In genomic region chr10:6036861-6037321, GRCh38 we compare ENCODE assay signal across 17 cellular contexts. TPM values are rescaled to one million over a fixed set of nuclear protein-coding genes. Genes with fewer than 3 reads are reported as not detected.
DNase-seq lines count a peak whose midpoint lies in the region; ATAC-seq and TF ChIP-seq lines count a peak whose summit lies in the region.
"Had no signal": no experiment of that assay in that cellular context is flagged by ENCODE, and none has a peak within 500 bp of the region (broad histone marks: within the 10 kb centered on the region; RNA-seq: fewer than 3 reads in every experiment).

No MANE protein-coding gene starts in this region.

- H4K91ac ChIP-seq in trophoblast cell (ENCODE audit: low read depth, low read length) = no peak overlapping the region

- H3K36me3 Mint-ChIP-seq in activated CD4-positive, alpha-beta T cell treated with anti-CD3 and anti-CD28 coated beads for 36 hours (ENCODE audit: low read depth) = peaks cover 96% of the 10 kb centered on the region
- H3K36me3 Mint-ChIP-seq in activated naive CD8-positive, alpha-beta T cell = peaks cover 24% of the 10 kb centered on the region

- no peak overlapping the region for H3K4ac ChIP-seq in trophoblast cell (ENCODE audit: low read depth, low read length)

- no peaks in the 10 kb centered on the region for H3K4me1 ChIP-seq in Peyer's patch
- H3K4me1 ChIP-seq in trophoblast cell (ENCODE audit: control insufficient read depth in 1 of 2, insufficient read depth in 2 of 2, low read length in 2 of 2) = no peaks in the 10 kb centered on the region

- H2AK5ac ChIP-seq in trophoblast cell (ENCODE audit: low read length) = no peak overlapping the region

- WGBS in trophoblast cell (ENCODE audit: extremely low coverage, insufficient coverage, insufficient read length) = 100% methylated on average over 3 of the region's 11 CpGs

- no peaks in the 10 kb centered on the region for H3K36me3 ChIP-seq in Peyer's patch
- H3K36me3 ChIP-seq in trophoblast cell (ENCODE audit: control insufficient read depth in 1 of 2, insufficient read depth in 2 of 2, low read length in 2 of 2) = no peaks in the 10 kb centered on the region
- H3K36me3 ChIP-seq: heart left ventricle, left lung, neutrophil had no signal

- H3K23ac ChIP-seq in trophoblast cell (ENCODE audit: low read length) = no peak overlapping the region

- H3K79me1 ChIP-seq in trophoblast cell (ENCODE audit: low read length) = no peaks in the 10 kb centered on the region

- CTCF ChIA-PET in activated CD4-positive, alpha-beta T cell treated with anti-CD3 and anti-CD28 coated beads for 36 hours (lab: Charles Lee) = interaction anchor here (0.7 to 1.5 kb wide), 9 partner anchors 8 to 611 kb away, joined by 3 to 4 read pairs (median 3); no protein-coding TSS in a partner anchor

- peaks cover 87% of the 10 kb centered on the region for H3K4me1 Mint-ChIP-seq in activated CD4-positive, alpha-beta T cell treated with anti-CD3 and anti-CD28 coated beads for 36 hours
- H3K4me1 Mint-ChIP-seq in activated naive CD8-positive, alpha-beta T cell (ENCODE audit: low read depth) = peaks cover 67% of the 10 kb centered on the region

- H3K9ac ChIP-seq in trophoblast cell (ENCODE audit: low read length) = no peak overlapping the region

- no peak overlapping the region for H2BK5ac ChIP-seq in trophoblast cell (ENCODE audit: low read depth, low read length, poor library complexity)

- H3K27ac ChIP-seq in Peyer's patch (peak overlapping the region in 1 of 4 donors; percentile 50), trophoblast cell (ENCODE audit: low read depth, low read length) (no peak overlapping the region), coronary artery (no peak overlapping the region)
- H3K27ac ChIP-seq: heart left ventricle, left lung, neutrophil had no signal

- TF ChIP-seq CTCF in Peyer's patch (IDR thresholded peaks at IDR 0.05) (no peak), coronary artery (IDR thresholded peaks at IDR 0.05) (no peak)

- peak; percentile 21 for ATAC-seq in activated CD4-positive, alpha-beta T cell treated with anti-CD3 and anti-CD28 coated beads for 36 hours
- no peak for ATAC-seq in GM18519 (IDR thresholded peaks at IDR 0.05; ENCODE audit: low FRiP score, unreplicated experiment)
- ATAC-seq: heart left ventricle, left lung had no signal

- H3K79me2 ChIP-seq in trophoblast cell (ENCODE audit: control insufficient read depth, insufficient read depth, low read length, poor library complexity) = no peaks in the 10 kb centered on the region

- POLR2A ChIA-PET in activated CD4-positive, alpha-beta T cell treated with anti-CD3 and anti-CD28 coated beads for 36 hours (lab: Charles Lee) = interaction anchor here (0.7 kb wide), 1 partner anchor 16 kb away, joined by 3 read pairs; no protein-coding TSS in a partner anchor

- H3K9me3 ChIP-seq in Peyer's patch (no peaks in the 10 kb centered on the region), trophoblast cell (ENCODE audit: insufficient read depth, low read depth, low read length) (no peaks in the 10 kb centered on the region)
- H3K9me3 ChIP-seq: left lung, neutrophil had no signal

- H3K4me3 Mint-ChIP-seq in activated CD4-positive, alpha-beta T cell treated with anti-CD3 and anti-CD28 coated beads for 36 hours = peak overlapping the region; percentile 26
- peak overlapping the region; percentile 48 for H3K4me3 Mint-ChIP-seq in activated naive CD8-positive, alpha-beta T cell

- H2BK12ac ChIP-seq in trophoblast cell (ENCODE audit: low read length) = no peak overlapping the region

- no peak overlapping the region for H3K18ac ChIP-seq in trophoblast cell (ENCODE audit: low read length)

- H3K27me3 Mint-ChIP-seq in activated CD4-positive, alpha-beta T cell treated with anti-CD3 and anti-CD28 coated beads for 36 hours = no peaks in the 10 kb centered on the region
- H3K27me3 Mint-ChIP-seq in activated naive CD8-positive, alpha-beta T cell = no peaks in the 10 kb centered on the region

- no peak overlapping the region for H4K8ac ChIP-seq in trophoblast cell (ENCODE audit: low read depth, low read length)

- peak overlapping the region; percentile 71 for H3K27ac Mint-ChIP-seq in activated CD4-positive, alpha-beta T cell treated with anti-CD3 and anti-CD28 coated beads for 36 hours
- peak overlapping the region; percentile 96 for H3K27ac Mint-ChIP-seq in activated naive CD8-positive, alpha-beta T cell

- no peak overlapping the region for H2BK120ac ChIP-seq in trophoblast cell (ENCODE audit: insufficient read depth, low read length, poor library complexity)

- no peak overlapping the region for H2AFZ ChIP-seq in trophoblast cell (ENCODE audit: insufficient read depth, low read length, poor library complexity)

- no peak for TF ChIP-seq POLR2A in Peyer's patch (IDR thresholded peaks at IDR 0.05)

- H3K9me3 Mint-ChIP-seq in activated CD4-positive, alpha-beta T cell treated with anti-CD3 and anti-CD28 coated beads for 36 hours (ENCODE audit: low read depth) = no peaks in the 10 kb centered on the region
- H3K9me3 Mint-ChIP-seq in activated naive CD8-positive, alpha-beta T cell (ENCODE audit: low read depth) = no peaks in the 10 kb centered on the region

- no peak overlapping the region for H3K4me2 ChIP-seq in trophoblast cell (ENCODE audit: low read length)

- intact Hi-C loops in activated CD4-positive, alpha-beta T cell treated with anti-CD3 and anti-CD28 coated beads for 36 hours (cut with DNase I, micrococcal nuclease) = no loop called here

- H3K27me3 ChIP-seq in Peyer's patch (no peaks in the 10 kb centered on the region), trophoblast cell (ENCODE audit: insufficient read depth, low read length) (no peaks in the 10 kb centered on the region)
- H3K27me3 ChIP-seq: heart left ventricle, left lung, neutrophil had no signal

- H3K4me3 ChIP-seq in Peyer's patch (no peak overlapping the region), trophoblast cell (ENCODE audit: low read depth, low read length) (peak overlapping the region; percentile 13), coronary artery (no peak overlapping the region)
- H3K4me3 ChIP-seq: heart left ventricle, left lung, skin epidermis had no signal

- H3K14ac ChIP-seq in trophoblast cell (ENCODE audit: low read length) = no peak overlapping the region

- DNase-seq in activated CD4-positive, alpha-beta T cell treated with anti-CD3 and anti-CD28 coated beads for 36 hours = no peak
- DNase-seq in activated CD4-positive, alpha-beta T cell treated with anti-CD3 and anti-CD28 coated beads for 48 hours = no peak
- DNase-seq in Peyer's patch (peak in 2 of 3 donors; percentile 53 to 55), trophoblast cell (no peak), A172 (ENCODE audit: low spot score) (no peak), coronary artery (ENCODE audit: low spot score) (no peak)
- DNase-seq: 8988T, DMS 273 treated with DMSO at 0.1 percent for 48 hours, heart left ventricle, left lung, NCI-H226, OCI-M1 had no signal

- H4K12ac ChIP-seq in trophoblast cell (ENCODE audit: low read depth, low read length) = no peak overlapping the region

RNA-seq across cellular contexts. Expression of gene IL2RA, which starts 25.3 kb away (rescaled TPM):
- 100 to 1,000 TPM; 659 to 980 TPM for total RNA-seq in activated CD4-positive, alpha-beta T cell treated with anti-CD3 and anti-CD28 coated beads for 36 hours
- 10 to 100 TPM in 1 of 4 donors, 1 to 10 TPM in 2, under 1 TPM in 1; 0.70 to 16.5 (median 1.9) TPM for total RNA-seq in Peyer's patch
- not detected in 2 replicates for polyA plus RNA-seq in trophoblast cell (2013)
- not detected in 2 replicates for total RNA-seq in A172 (2014; rRNA removed; shearing (Covaris generic))
- total RNA-seq: H1 had no signal
- polyA plus RNA-seq: H1 had no signal

RNA-seq across cellular contexts. Expression of gene RBM17, which starts 51.9 kb away (rescaled TPM):
- total RNA-seq in activated CD4-positive, alpha-beta T cell treated with anti-CD3 and anti-CD28 coated beads for 36 hours = 100 to 1,000 TPM; 206 to 246 TPM
- 100 to 1,000 TPM in 2 of 4 donors, 10 to 100 TPM in 2; 66.4 to 166 (median 101) TPM for total RNA-seq in Peyer's patch
- polyA plus RNA-seq in trophoblast cell (2013) = 106 and 108 TPM in 2 replicates
- 56.5 and 70.3 TPM in 2 replicates for total RNA-seq in A172 (2014; rRNA removed; shearing (Covaris generic))

RNA-seq across cellular contexts. Expression of gene IL15RA, which starts 59.5 kb away (rescaled TPM):
- 10 to 100 TPM; 19.7 to 22.1 TPM for total RNA-seq in activated CD4-positive, alpha-beta T cell treated with anti-CD3 and anti-CD28 coated beads for 36 hours
- total RNA-seq in Peyer's patch = 10 to 100 TPM; 19.4 to 38.0 (median 34.9) TPM
- 0.03 and 0.10 TPM in 2 replicates for polyA plus RNA-seq in trophoblast cell (2013)
- 10.3 and 16.3 TPM in 2 replicates for total RNA-seq in A172 (2014; rRNA removed; shearing (Covaris generic))

Comparison
In these comparisons a context has a peak if more than half of its experiments do, and no peak if none do; other contexts are left out.
1. DNase-seq: peak in Peyer's patch (2 of 3); none in activated CD4-positive, alpha-beta T cell treated with anti-CD3 and anti-CD28 coated beads for 36 hours (single experiment), activated CD4-positive, alpha-beta T cell treated with anti-CD3 and anti-CD28 coated beads for 48 hours (single experiment), trophoblast cell (0 of 2), A172 (single experiment) and coronary artery (single experiment).
2. RNA of gene IL2RA, which starts 25.3 kb away (total RNA-seq): 659 to 980 TPM in activated CD4-positive, alpha-beta T cell treated with anti-CD3 and anti-CD28 coated beads for 36 hours; 0.70 to 16.5 TPM in Peyer's patch and not detected in A172; every median in the first group is over 10 times any median in the second.